13 cellular contexts compared by ENCODE assay signal in genomic region chr11:111939836-111940604, GRCh38. TPM values are rescaled to one million over a fixed set of nuclear protein-coding genes. Genes with fewer than 3 reads are reported as not detected.
A peak's percentile ranks its signal among the peaks of the same experiment; 100 is the strongest.
DNase-seq lines count a peak whose midpoint lies in the region; ATAC-seq, FAIRE-seq and TF ChIP-seq lines count a peak whose summit lies in the region.
"Had no signal": no experiment of that assay in that cellular context is flagged by ENCODE, and none has a peak within 500 bp of the region (broad histone marks: within the 10 kb centered on the region; RNA-seq: fewer than 3 reads in every experiment).

No MANE protein-coding gene starts in this region.

- H3K27me3 ChIP-seq in HepG2 (ENCODE audit: control insufficient read depth in 1 of 2, insufficient read depth in 2 of 2, low read length in 2 of 2) (no peaks in the 10 kb centered on the region), right lobe of liver (no peaks in the 10 kb centered on the region)

- ATAC-seq in HepG2 (no peak), right lobe of liver (no peak)

- H4K20me1 ChIP-seq in HepG2 (ENCODE audit: insufficient read depth, low read length), result no peaks in the 10 kb centered on the region; the same call in 1 of the 2 replicates

- DNase-seq in HepG2 (ENCODE audit: low spot score) (no peak), right lobe of liver (no peak), iris pigment epithelial cell (ENCODE audit: low read depth) (peak; percentile 88), Kasumi-1 (lab: John Stamatoyannopoulos, UW) (no peak), NCI-H187 treated with DMSO at 0.1 percent for 48 hours (lab: John Stamatoyannopoulos, UW) (no peak), NAMALWA (ENCODE audit: low spot score) (no peak), HuH-7 (ENCODE audit: low spot score) (no peak)
- DNase-seq: activated naive CD4-positive, alpha-beta T cell treated with anti-CD3 and anti-CD28 coated beads, Interleukin-2, amount 50 U/mL, for 16 hours; CD8-positive, alpha-beta memory T cell; NCI-H1436 had no signal

- H3K4me3 ChIP-seq in HepG2 (replicated peaks in 1 of 3; ENCODE audit: insufficient read depth in 1 of 3, low read depth in 2 of 3, low read length in 3 of 3) (no peak overlapping the region), right lobe of liver (no peak overlapping the region)

- TF ChIP-seq POLR2A in HepG2 (IDR thresholded peaks at IDR 0.05; ENCODE audit: insufficient read depth in 1 of 2, low read depth in 2 of 2, low read length in 2 of 2) (no peak), right lobe of liver (IDR thresholded peaks at IDR 0.05) (no peak)

- no peaks in the 10 kb centered on the region for H3K9me3 ChIP-seq in HepG2 (ENCODE audit: low read length)
- H3K9me3 ChIP-seq in right lobe of liver, result no peaks in the 10 kb centered on the region

- in situ Hi-C loops in HepG2 (cut with HindIII; ENCODE audit: extremely low pct_ligation_motif_present, low pct_unique_long_range_greater_than_20kb), result loop anchor here (5.0 kb wide), 1 partner anchor 47 kb away; no protein-coding TSS in a partner anchor

- peaks cover 16% of the 10 kb centered on the region for H3K79me2 ChIP-seq in HepG2 (ENCODE audit: insufficient read depth, low read length)

- 0 out of 5 replicates have a peak, but pooled peaks cover 0 to 8% of the 10 kb centered on the region in 2 experiments for H3K36me3 ChIP-seq in HepG2 (replicated peaks in 1 of 2; ENCODE audit: control insufficient read depth in 1 of 2, insufficient read depth in 2 of 2, low read length in 2 of 2)
- H3K36me3 ChIP-seq in right lobe of liver, result no peaks in the 10 kb centered on the region

- no peak for FAIRE-seq in HepG2 (lab: Jason Lieb, UNC)
- FAIRE-seq: islet of Langerhans had no signal

- CTCF ChIA-PET in HepG2 (lab: Yijun Ruan, JAX; ENCODE audit: low intra/inter-chr PET ratio, low total read pairs), result no interaction called here

- WGBS in HepG2 (ENCODE audit: low lambda C conversion rate), result 91% methylated on average over 4 of the region's 4 CpGs
- WGBS in right lobe of liver (ENCODE audit: insufficient coverage, low coverage, low lambda C conversion rate, missing lambda C conversion rate), result 79% methylated on average over 4 of the region's 4 CpGs

- H3K4me2 ChIP-seq in HepG2 (ENCODE audit: low read depth, low read length), result 0 out of 2 replicates have a peak overlapping the region, but pooled peaks have one; percentile 1

- POLR2A ChIA-PET in HepG2 (lab: Yijun Ruan, JAX), result interaction anchor here (1.9 to 2.9 kb wide), 2 partner anchors 13 to 43 kb away, joined by 11 to 13 read pairs; no protein-coding TSS in a partner anchor

- no peak for TF ChIP-seq CTCF in HepG2 (CRISPR knock-in tag; IDR thresholded peaks at IDR 0.05)
- TF ChIP-seq CTCF in right lobe of liver (IDR thresholded peaks at IDR 0.05), result no peak

- H3K9ac ChIP-seq in HepG2 (ENCODE audit: insufficient read depth, low read depth, low read length), result no peak overlapping the region

- TF ChIP-seq RAD21 in HepG2 (CRISPR knock-in tag; IDR thresholded peaks at IDR 0.05), result no peak

- intact Hi-C loops in HepG2 (cut with micrococcal nuclease; ENCODE audit: unreplicated experiment), result loop anchor here (10.0 kb wide), 1 partner anchor 85 kb away; the partner anchor contains the start of gene DLAT
- intact Hi-C loops in right lobe of liver (cut with DNase I), result loop anchor here in 1 of 2 donors (10.0 kb wide), 1 partner anchor 45 kb away; no protein-coding TSS in a partner anchor

- H2AFZ ChIP-seq in HepG2 (ENCODE audit: low read length), result no peak overlapping the region

- TF ChIP-seq EP300 in HepG2 (IDR thresholded peaks at IDR 0.05; ENCODE audit: low read depth in 2 of 2, low read length in 2 of 2), result no peak
- TF ChIP-seq EP300 in HepG2 (CRISPR knock-in tag; IDR thresholded peaks at IDR 0.05; ENCODE audit: borderline replicate concordance), result no peak

- BruUV-seq in HepG2 (replicated peaks; lab: Mats Ljungman, UMichigan), result no TSS peak

- H3K4me1 ChIP-seq in HepG2 (ENCODE audit: insufficient read depth, low read length), result peaks cover 68% of the 10 kb centered on the region
- peaks cover 0 to 38% (median 7%) of the 10 kb centered on the region in 4 donors for H3K4me1 ChIP-seq in right lobe of liver

- H3K27ac ChIP-seq in HepG2 (ENCODE audit: extremely low read length, insufficient read depth, low read length), result no peak overlapping the region
- H3K27ac ChIP-seq in right lobe of liver, result no peak overlapping the region
- H3K27ac ChIP-seq in angular gyrus (ENCODE audit: low read depth, low read length), result peak overlapping the region; percentile 41

RNA-seq across cellular contexts. Expression of gene DIXDC1, which starts 2.9 kb away (rescaled TPM):
- 25.0 and 29.7 TPM in 2 replicates for total RNA-seq in HepG2 (2016; rRNA removed; fragmentation: Illumina TruSeq; extraction: Trizol)
- 3.1 and 3.8 TPM in 2 replicates for total RNA-seq in HepG2 (2016; cell fraction: cytosol; rRNA removed; fragmentation: Illumina TruSeq; extraction: Trizol; ENCODE audit: low read depth)
- 25.9 and 27.6 TPM in 2 replicates for total RNA-seq in HepG2 (2016; cell fraction: insoluble cytoplasmic fraction; rRNA removed; fragmentation: Illumina TruSeq; extraction: Trizol)
- 9.8 and 10.5 TPM in 2 replicates for total RNA-seq in HepG2 (2016; cell fraction: membrane; rRNA removed; fragmentation: Illumina TruSeq; extraction: Trizol)
- 23.5 and 24.4 TPM in 2 replicates for total RNA-seq in HepG2 (2016; cell fraction: nucleus; rRNA removed; fragmentation: Illumina TruSeq; extraction: Trizol)
- 7.8 and 10.4 TPM in 2 replicates for polyA plus RNA-seq in HepG2 (2011; rRNA removed)
- polyA plus RNA-seq in HepG2 (2011; cell fraction: cytosol; rRNA removed), result 5.8 and 6.4 TPM in 2 replicates
- 8.3 and 10.8 TPM in 2 replicates for polyA plus RNA-seq in HepG2 (2011; cell fraction: nucleus; rRNA removed)
- 5.4 and 8.1 TPM in 2 replicates for polyA plus RNA-seq in HepG2 (2012)
- 0.92 and 1.2 TPM in 2 replicates for polyA plus RNA-seq in HepG2 (2016; cell fraction: cytosol; fragmentation: Illumina TruSeq; extraction: Trizol; ENCODE audit: low read depth)
- polyA plus RNA-seq in HepG2 (2016; cell fraction: insoluble cytoplasmic fraction; fragmentation: Illumina TruSeq; extraction: Trizol; ENCODE audit: low read depth), result 18.3 and 18.5 TPM in 2 replicates
- polyA plus RNA-seq in HepG2 (2016; cell fraction: membrane; fragmentation: Illumina TruSeq; extraction: Trizol; ENCODE audit: low read depth), result 3.9 and 4.0 TPM in 2 replicates
- 15.8 and 16.2 TPM in 2 replicates for polyA plus RNA-seq in HepG2 (2016; cell fraction: nucleus; fragmentation: Illumina TruSeq; extraction: Trizol; ENCODE audit: insufficient read depth, low read depth)
- 14.7 and 35.3 TPM in 2 replicates for polyA minus RNA-seq in HepG2 (2011; rRNA and poly(A)+ RNA removed; ENCODE audit: low replicate concordance)
- 13.1 and 16.2 TPM in 2 replicates for polyA minus RNA-seq in HepG2 (2011; cell fraction: cytosol; rRNA and poly(A)+ RNA removed)
- polyA minus RNA-seq in HepG2 (2011; cell fraction: nucleus; rRNA and poly(A)+ RNA removed), result 27.1 and 33.9 TPM in 2 replicates
- total RNA-seq in right lobe of liver, result 10 to 100 TPM in 1 of 6 experiments, 1 to 10 TPM in 5; 4.5 to 10.4 (median 8.0) TPM

RNA-seq across cellular contexts. Expression of gene C11orf52, which starts 21.3 kb away (rescaled TPM):
- total RNA-seq in HepG2 (2016; rRNA removed; fragmentation: Illumina TruSeq; extraction: Trizol), result 7.4 and 10.5 TPM in 2 replicates
- 4.1 and 5.5 TPM in 2 replicates for total RNA-seq in HepG2 (2016; cell fraction: cytosol; rRNA removed; fragmentation: Illumina TruSeq; extraction: Trizol; ENCODE audit: low read depth)
- total RNA-seq in HepG2 (2016; cell fraction: insoluble cytoplasmic fraction; rRNA removed; fragmentation: Illumina TruSeq; extraction: Trizol), result 6.8 and 7.2 TPM in 2 replicates
- total RNA-seq in HepG2 (2016; cell fraction: membrane; rRNA removed; fragmentation: Illumina TruSeq; extraction: Trizol), result 8.8 and 9.2 TPM in 2 replicates
- total RNA-seq in HepG2 (2016; cell fraction: nucleus; rRNA removed; fragmentation: Illumina TruSeq; extraction: Trizol), result 4.1 and 4.7 TPM in 2 replicates
- polyA plus RNA-seq in HepG2 (2011; rRNA removed), result 11.0 and 16.5 TPM in 2 replicates
- 13.1 and 14.8 TPM in 2 replicates for polyA plus RNA-seq in HepG2 (2011; cell fraction: cytosol; rRNA removed)
- polyA plus RNA-seq in HepG2 (2011; cell fraction: nucleus; rRNA removed), result 5.6 and 8.0 TPM in 2 replicates
- polyA plus RNA-seq in HepG2 (2012), result 9.9 and 12.8 TPM in 2 replicates
- 5.0 TPM in 2 replicates for polyA plus RNA-seq in HepG2 (2016; cell fraction: cytosol; fragmentation: Illumina TruSeq; extraction: Trizol; ENCODE audit: low read depth)
- polyA plus RNA-seq in HepG2 (2016; cell fraction: insoluble cytoplasmic fraction; fragmentation: Illumina TruSeq; extraction: Trizol; ENCODE audit: low read depth), result 9.5 and 12.3 TPM in 2 replicates
- polyA plus RNA-seq in HepG2 (2016; cell fraction: membrane; fragmentation: Illumina TruSeq; extraction: Trizol; ENCODE audit: low read depth), result 9.8 and 10.0 TPM in 2 replicates
- 8.5 and 9.1 TPM in 2 replicates for polyA plus RNA-seq in HepG2 (2016; cell fraction: nucleus; fragmentation: Illumina TruSeq; extraction: Trizol; ENCODE audit: insufficient read depth, low read depth)
- polyA minus RNA-seq in HepG2 (2011; rRNA and poly(A)+ RNA removed; ENCODE audit: low replicate concordance), result 3.9 TPM in 1 of 2 replicates, not detected in the other
- polyA minus RNA-seq in HepG2 (2011; cell fraction: cytosol; rRNA and poly(A)+ RNA removed), result 3.7 and 7.0 TPM in 2 replicates
- polyA minus RNA-seq in HepG2 (2011; cell fraction: nucleus; rRNA and poly(A)+ RNA removed), result 3.3 and 5.7 TPM in 2 replicates
- total RNA-seq in right lobe of liver, result 10 to 100 TPM in 4 of 6 experiments, 1 to 10 TPM in 2; 6.4 to 12.6 (median 10.3) TPM
- total RNA-seq: CD8-positive, alpha-beta memory T cell; T-helper 2 cell treated with Interferon-gamma antibody and Interleukin-4, amounts not matched to agents 100 ng/mL and 5 ng/mL, for 36 hours had no signal
- polyA plus RNA-seq: CD8-positive, alpha-beta memory T cell had no signal

RNA-seq across cellular contexts. Expression of gene HSPB2, which starts 27.5 kb away (rescaled TPM):
- total RNA-seq in HepG2 (2016; rRNA removed; fragmentation: Illumina TruSeq; extraction: Trizol) (not detected in 2 replicates), right lobe of liver (under 1 TPM in 2 of 6 experiments, not detected in 4; 0.20 to 0.49 TPM)
- not detected in 2 replicates for total RNA-seq in HepG2 (2016; cell fraction: cytosol; rRNA removed; fragmentation: Illumina TruSeq; extraction: Trizol; ENCODE audit: low read depth)
- total RNA-seq in HepG2 (2016; cell fraction: insoluble cytoplasmic fraction; rRNA removed; fragmentation: Illumina TruSeq; extraction: Trizol), result not detected in 2 replicates
- total RNA-seq in HepG2 (2016; cell fraction: membrane; rRNA removed; fragmentation: Illumina TruSeq; extraction: Trizol), result not detected in 2 replicates
- not detected in 2 replicates for total RNA-seq in HepG2 (2016; cell fraction: nucleus; rRNA removed; fragmentation: Illumina TruSeq; extraction: Trizol)
- polyA plus RNA-seq in HepG2 (2011; rRNA removed), result 0.04 TPM in 1 of 2 replicates, not detected in the other
- 0.05 TPM in 1 of 2 replicates, not detected in the other for polyA plus RNA-seq in HepG2 (2011; cell fraction: cytosol; rRNA removed)
- polyA plus RNA-seq in HepG2 (2011; cell fraction: nucleus; rRNA removed), result 0.32 and 0.45 TPM in 2 replicates
- polyA plus RNA-seq in HepG2 (2012), result not detected in 2 replicates
- not detected in 2 replicates for polyA plus RNA-seq in HepG2 (2016; cell fraction: cytosol; fragmentation: Illumina TruSeq; extraction: Trizol; ENCODE audit: low read depth)
- not detected in 2 replicates for polyA plus RNA-seq in HepG2 (2016; cell fraction: insoluble cytoplasmic fraction; fragmentation: Illumina TruSeq; extraction: Trizol; ENCODE audit: low read depth)
- polyA plus RNA-seq in HepG2 (2016; cell fraction: membrane; fragmentation: Illumina TruSeq; extraction: Trizol; ENCODE audit: low read depth), result not detected in 2 replicates
- polyA plus RNA-seq in HepG2 (2016; cell fraction: nucleus; fragmentation: Illumina TruSeq; extraction: Trizol; ENCODE audit: insufficient read depth, low read depth), result not detected in 2 replicates
- 0.20 TPM in 1 of 2 replicates, not detected in the other for polyA minus RNA-seq in HepG2 (2011; rRNA and poly(A)+ RNA removed; ENCODE audit: low replicate concordance)
- polyA minus RNA-seq in HepG2 (2011; cell fraction: cytosol; rRNA and poly(A)+ RNA removed), result not detected in 2 replicates
- polyA minus RNA-seq in HepG2 (2011; cell fraction: nucleus; rRNA and poly(A)+ RNA removed), result not detected in 2 replicates
- total RNA-seq: CD8-positive, alpha-beta memory T cell; T-helper 2 cell treated with Interferon-gamma antibody and Interleukin-4, amounts not matched to agents 100 ng/mL and 5 ng/mL, for 36 hours had no signal
- polyA plus RNA-seq: CD8-positive, alpha-beta memory T cell had no signal

RNA-seq across cellular contexts. Expression of gene CRYAB, which starts 28.4 kb away (rescaled TPM):
- 0.55 and 0.69 TPM in 2 replicates for total RNA-seq in HepG2 (2016; rRNA removed; fragmentation: Illumina TruSeq; extraction: Trizol)
- total RNA-seq in HepG2 (2016; cell fraction: cytosol; rRNA removed; fragmentation: Illumina TruSeq; extraction: Trizol; ENCODE audit: low read depth), result 0.88 and 1.2 TPM in 2 replicates
- 0.63 and 1.1 TPM in 2 replicates for total RNA-seq in HepG2 (2016; cell fraction: insoluble cytoplasmic fraction; rRNA removed; fragmentation: Illumina TruSeq; extraction: Trizol)
- 0.80 and 1.1 TPM in 2 replicates for total RNA-seq in HepG2 (2016; cell fraction: membrane; rRNA removed; fragmentation: Illumina TruSeq; extraction: Trizol)
- total RNA-seq in HepG2 (2016; cell fraction: nucleus; rRNA removed; fragmentation: Illumina TruSeq; extraction: Trizol), result not detected in 2 replicates
- 0.24 and 1.1 TPM in 2 replicates for polyA plus RNA-seq in HepG2 (2011; rRNA removed)
- polyA plus RNA-seq in HepG2 (2011; cell fraction: cytosol; rRNA removed), result 0.35 and 0.36 TPM in 2 replicates
- polyA plus RNA-seq in HepG2 (2011; cell fraction: nucleus; rRNA removed), result 0.74 and 1.7 TPM in 2 replicates
- polyA plus RNA-seq in HepG2 (2012), result 0.70 and 0.88 TPM in 2 replicates
- polyA plus RNA-seq in HepG2 (2016; cell fraction: cytosol; fragmentation: Illumina TruSeq; extraction: Trizol; ENCODE audit: low read depth), result 0.90 and 1.9 TPM in 2 replicates
- 1.3 and 1.6 TPM in 2 replicates for polyA plus RNA-seq in HepG2 (2016; cell fraction: insoluble cytoplasmic fraction; fragmentation: Illumina TruSeq; extraction: Trizol; ENCODE audit: low read depth)
- polyA plus RNA-seq in HepG2 (2016; cell fraction: membrane; fragmentation: Illumina TruSeq; extraction: Trizol; ENCODE audit: low read depth), result 1.4 TPM in 2 replicates
- polyA plus RNA-seq in HepG2 (2016; cell fraction: nucleus; fragmentation: Illumina TruSeq; extraction: Trizol; ENCODE audit: insufficient read depth, low read depth), result 1.4 and 4.7 TPM in 2 replicates
- polyA minus RNA-seq in HepG2 (2011; rRNA and poly(A)+ RNA removed; ENCODE audit: low replicate concordance), result 0.70 TPM in 1 of 2 replicates, not detected in the other
- not detected in 2 replicates for polyA minus RNA-seq in HepG2 (2011; cell fraction: cytosol; rRNA and poly(A)+ RNA removed)
- not detected in 2 replicates for polyA minus RNA-seq in HepG2 (2011; cell fraction: nucleus; rRNA and poly(A)+ RNA removed)
- 10 to 100 TPM in 2 of 6 experiments, 1 to 10 TPM in 4; 3.6 to 10.5 (median 6.7) TPM for total RNA-seq in right lobe of liver
- total RNA-seq: CD8-positive, alpha-beta memory T cell; T-helper 2 cell treated with Interferon-gamma antibody and Interleukin-4, amounts not matched to agents 100 ng/mL and 5 ng/mL, for 36 hours had no signal
- polyA plus RNA-seq: CD8-positive, alpha-beta memory T cell had no signal
